3 cellular contexts compared by ENCODE assay signal in genomic region chr20:37470190-37470589, GRCh38. TPM values are rescaled to one million over a fixed set of nuclear protein-coding genes. Genes with fewer than 3 reads are reported as not detected.
"Had no signal": no experiment of that assay in that cellular context is flagged by ENCODE, and none has a peak within 500 bp of the region (broad histone marks: within the 10 kb centered on the region; RNA-seq: fewer than 3 reads in every experiment).

No MANE protein-coding gene starts in this region.

RNA-seq across cellular contexts. Expression of gene NNAT, which starts 50.9 kb away (rescaled TPM):
- total RNA-seq: GM23248, H4, HFFc6 had no signal
